Comparison of ENCODE assay signal across 1 cellular context in genomic region chr6:84547341-84547794, GRCh38.
TF ChIP-seq lines count a peak whose summit lies in the region.

No MANE protein-coding gene starts in this region.

TF ChIP-seq in GM12878, 131 proteins besides CTCF, POLR2A, EP300 and RAD21 (continued from another document and continues in another):
- TF ChIP-seq ZBTB4 (CRISPR knock-in tag; IDR thresholded peaks at IDR 0.05) (no peak), ZNF207 (IDR thresholded peaks at IDR 0.05; ENCODE audit: borderline replicate concordance) (no peak), E2F4 (IDR thresholded peaks at IDR 0.05; ENCODE audit: low read depth, low read length) (no peak), IRF3 (IDR thresholded peaks at IDR 0.05) (no peak), SREBF2 (IDR thresholded peaks at IDR 0.05; ENCODE audit: low read length) (no peak), BCLAF1 (IDR thresholded peaks at IDR 0.05) (no peak), ETV6 (conservative IDR thresholded peaks at IDR 0.05 in 1 of 2, IDR thresholded peaks at IDR 0.05 in 1 of 2; ENCODE audit: borderline replicate concordance in 1 of 2, low read depth in 1 of 2) (no peak), ASH2L (IDR thresholded peaks at IDR 0.05; ENCODE audit: borderline replicate concordance, low read depth) (no peak), SUZ12 (IDR thresholded peaks at IDR 0.05; ENCODE audit: unreplicated experiment) (no peak), MEF2B (IDR thresholded peaks at IDR 0.05; ENCODE audit: partially characterized antibody, poor library complexity, severe bottlenecking) (peak; percentile 97), SMC3 (IDR thresholded peaks at IDR 0.05; ENCODE audit: borderline replicate concordance, low read length) (no peak), BCL11A (IDR thresholded peaks at IDR 0.05; ENCODE audit: low read depth, low read length) (peak; percentile 81; the same call in 1 of the 2 replicates), ZNF24 (IDR thresholded peaks at IDR 0.05) (peak; percentile 62), NFIC (IDR thresholded peaks at IDR 0.05; ENCODE audit: low read depth, low read length) (no peak), PBX3 (IDR thresholded peaks at IDR 0.05; ENCODE audit: insufficient replicate concordance, low read depth, low read length) (no peak), SPI1 (IDR thresholded peaks at IDR 0.05; ENCODE audit: borderline replicate concordance, insufficient read depth, low read depth, low read length) (no peak), NBN (IDR thresholded peaks at IDR 0.05) (peak; percentile 85), POLR2AphosphoS5 (IDR thresholded peaks at IDR 0.05; ENCODE audit: low read length) (no peak), E4F1 (IDR thresholded peaks at IDR 0.05; ENCODE audit: borderline replicate concordance, partially characterized antibody) (no peak), RCOR1 (conservative IDR thresholded peaks at IDR 0.05; ENCODE audit: low read depth, low read length) (no peak), TAF1 (IDR thresholded peaks at IDR 0.05; ENCODE audit: borderline replicate concordance, low read depth, low read length) (no peak), NR2C1 (IDR thresholded peaks at IDR 0.05) (no peak), CREB1 (IDR thresholded peaks at IDR 0.05; ENCODE audit: low read depth) (no peak), IRF4 (IDR thresholded peaks at IDR 0.05; ENCODE audit: low read depth, low read length) (no peak), MEF2A (IDR thresholded peaks at IDR 0.05; ENCODE audit: insufficient read depth, low read depth, low read length) (no peak), SMARCA5 (IDR thresholded peaks at IDR 0.05) (no peak), EGR1 (IDR thresholded peaks at IDR 0.05; ENCODE audit: borderline replicate concordance in 1 of 2, low read depth in 2 of 2, low read length in 2 of 2) (no peak), DPF2 (IDR thresholded peaks at IDR 0.05) (peak; percentile 97), BHLHE40 (IDR thresholded peaks at IDR 0.05; ENCODE audit: borderline replicate concordance in 1 of 2, low read depth in 2 of 2, low read length in 1 of 2) (peak; percentile 83 to 92), SIN3A (IDR thresholded peaks at IDR 0.05; ENCODE audit: low read depth, low read length) (no peak), HDAC2 (IDR thresholded peaks at IDR 0.05) (no peak), POLR2AphosphoS2 (IDR thresholded peaks at IDR 0.05; ENCODE audit: low read depth, low read length) (no peak), RELA (IDR thresholded peaks at IDR 0.05; ENCODE audit: borderline replicate concordance, partially characterized antibody) (peak; percentile 19), ZNF622 (IDR thresholded peaks at IDR 0.05) (no peak), CUX1 (IDR thresholded peaks at IDR 0.05; ENCODE audit: insufficient replicate concordance, low read depth, low read length) (no peak), RAD51 (IDR thresholded peaks at IDR 0.05) (peak; percentile 79), SUPT20H (IDR thresholded peaks at IDR 0.05; ENCODE audit: borderline replicate concordance, control insufficient read depth, low read depth, low read length) (no peak), IKZF2 (IDR thresholded peaks at IDR 0.05) (peak; percentile 99 to 100), ZBTB40 (IDR thresholded peaks at IDR 0.05; ENCODE audit: borderline replicate concordance) (no peak), NFYA (IDR thresholded peaks at IDR 0.05; ENCODE audit: borderline replicate concordance, low read depth, low read length) (no peak), TCF7 (IDR thresholded peaks at IDR 0.05; ENCODE audit: borderline replicate concordance) (no peak), HDGF (IDR thresholded peaks at IDR 0.05) (peak; percentile 67; the same call in 1 of the 2 replicates)
